1 cellular context compared by ENCODE assay signal in the genomic region with DNA sequence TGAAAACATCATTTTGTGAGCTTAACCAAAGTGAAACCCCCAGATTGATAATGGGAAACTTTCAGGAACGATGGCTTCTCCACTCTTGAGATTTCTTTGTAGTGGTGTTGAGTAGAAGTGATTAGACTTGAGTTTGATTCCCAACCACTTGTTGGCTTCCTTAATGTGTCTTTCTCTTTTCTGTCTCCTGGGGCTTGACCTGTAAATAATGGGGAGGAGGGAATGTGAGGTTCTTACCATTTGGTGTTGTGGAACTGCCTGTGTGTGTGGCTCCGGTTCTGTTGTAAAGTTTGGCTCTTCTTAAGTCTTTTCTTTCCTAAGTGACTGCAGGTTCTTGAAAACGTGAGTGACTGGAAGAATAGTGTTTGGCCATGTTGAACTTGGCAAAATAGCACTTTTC.
TF ChIP-seq lines count a peak whose summit lies in the region.

No MANE protein-coding gene starts in this region.

TF ChIP-seq in K562, 482 proteins besides CTCF, POLR2A, EP300 and RAD21 (continued from another document):
- no peak for TF ChIP-seq CHAMP1 (IDR thresholded peaks at IDR 0.05)
- TF ChIP-seq ELK3 (CRISPR knock-in tag; IDR thresholded peaks at IDR 0.05), result no peak
- TF ChIP-seq NFXL1 (CRISPR knock-in tag; IDR thresholded peaks at IDR 0.05), result no peak
- no peak for TF ChIP-seq SIN3A (IDR thresholded peaks at IDR 0.05; ENCODE audit: borderline replicate concordance in 2 of 2, control insufficient read depth in 1 of 2, low read depth in 2 of 2, low read length in 2 of 2)
- TF ChIP-seq ZNF778 (CRISPR knock-in tag; IDR thresholded peaks at IDR 0.05), result no peak
